ENCODE assay signal across 32 cellular contexts in genomic region chr10:34251177-34251576, GRCh38.
"Had no signal": no experiment of that assay in that cellular context is flagged by ENCODE, and none has a peak within 500 bp of the region (broad histone marks: within the 10 kb centered on the region; RNA-seq: fewer than 3 reads in every experiment).

No MANE protein-coding gene starts in this region.

- H3K9ac ChIP-seq: SK-N-SH had no signal

- FAIRE-seq: bronchial epithelial cell, TTC549 had no signal

- H3K9me3 Mint-ChIP-seq: activated CD4-positive, alpha-beta memory T cell treated with anti-CD3 and anti-CD28 coated beads for 36 hours; activated naive CD4-positive, alpha-beta T cell treated with anti-CD3 and anti-CD28 coated beads, Interleukin-2, amount 50 U/mL, for 72 hours; activated T-cell treated with anti-CD3 and anti-CD28 coated beads, Interleukin-2, amount 50 U/mL, for 4 hours; activated T-helper 17 cell treated with anti-CD3 and anti-CD28 coated beads, Interleukin-2, amount 50 U/mL, for 72 hours; brain; T-helper 1 cell treated with Interleukin-12 subunit alpha and Interleukin-12 subunit beta and Interleukin-4 antibody, amounts not matched to agents 30 μg/mL and 1 μg/mL, for 36 hours; T-helper 2 cell treated with Interferon-gamma antibody and Interleukin-4, amounts not matched to agents 5 μg/mL and 100 μg/mL, for 36 hours had no signal

- H3K4me3 ChIP-seq: adrenal gland, Peyer's patch, SJSA1 had no signal

- H3K4me2 ChIP-seq: SK-N-SH had no signal

- H3K4me1 Mint-ChIP-seq: activated T-helper 17 cell treated with anti-CD3 and anti-CD28 coated beads, Interleukin-2, amount 50 U/mL, for 72 hours had no signal

- H3K27me3 Mint-ChIP-seq: activated CD4-positive, alpha-beta memory T cell treated with anti-CD3 and anti-CD28 coated beads for 36 hours; activated T-helper 17 cell treated with anti-CD3 and anti-CD28 coated beads, Interleukin-2, amount 50 U/mL, for 72 hours; brain had no signal

- H3K9me3 ChIP-seq: adrenal gland, Peyer's patch, SJSA1, SK-N-SH had no signal

- H3K27me3 ChIP-seq: adrenal gland, Peyer's patch, SJSA1 had no signal

- H3K27ac Mint-ChIP-seq: activated CD4-positive, alpha-beta memory T cell treated with anti-CD3 and anti-CD28 coated beads for 36 hours; activated naive CD4-positive, alpha-beta T cell treated with anti-CD3 and anti-CD28 coated beads, Interleukin-2, amount 50 U/mL, for 72 hours; activated T-helper 17 cell treated with anti-CD3 and anti-CD28 coated beads, Interleukin-2, amount 50 U/mL, for 72 hours; brain; T-helper 1 cell treated with Interleukin-12 subunit alpha and Interleukin-12 subunit beta and Interleukin-4 antibody, amounts not matched to agents 30 μg/mL and 1 μg/mL, for 36 hours; T-helper 2 cell treated with Interferon-gamma antibody and Interleukin-4, amounts not matched to agents 5 μg/mL and 100 μg/mL, for 36 hours had no signal

- H3K4me1 ChIP-seq: Peyer's patch had no signal

- H3K27ac ChIP-seq: adrenal gland, Peyer's patch, SJSA1 had no signal

- DNase-seq: activated CD4-positive, alpha-beta memory T cell treated with anti-CD3 and anti-CD28 coated beads for 36 hours; activated CD4-positive, alpha-beta T cell treated with anti-CD3 and anti-CD28 coated beads, Interleukin-2, amount 50 U/mL, for 1 hour; activated CD8-positive, alpha-beta memory T cell treated with anti-CD3 and anti-CD28 coated beads, Interleukin-2, amount 50 U/mL, for 4 hours; activated effector memory CD4-positive, alpha-beta T cell treated with anti-CD3 and anti-CD28 coated beads, Interleukin-2, amount 50 U/mL, for 16 hours; activated naive CD4-positive, alpha-beta T cell; activated T-cell treated with anti-CD3 and anti-CD28 coated beads for 4 hours; activated T-cell treated with anti-CD3 and anti-CD28 coated beads, Interleukin-2, amount 50 U/mL, for 4 hours; adrenal gland; caudate nucleus; cerebellar nuclear complex; NCI-H1105; NCI-H1417 treated with DMSO at 0.1 percent for 48 hours; NCI-H187 treated with DMSO at 0.1 percent for 48 hours; NCI-H2081 treated with DMSO at 0.1 percent for 48 hours; NCI-H226; NCI-H446 treated with DMSO at 0.1 percent for 48 hours; NCI-H524; NCI-H82; NK-92 treated with Interleukin-12 subunit alpha and Interleukin-12 subunit beta, amount 100 ng/mL, for 24 hours; PC-3; Peyer's patch; RPMI8226; SHP77 treated with DMSO at 0.1 percent for 48 hours; SK-N-SH had no signal

- H3K36me3 ChIP-seq: adrenal gland, Peyer's patch, SJSA1 had no signal

- ATAC-seq: activated T-cell treated with anti-CD3 and anti-CD28 coated beads, Interleukin-2, amount 50 U/mL, for 4 hours; activated T-helper 17 cell treated with anti-CD3 and anti-CD28 coated beads, Interleukin-2, amount 50 U/mL, for 72 hours; PC-3 had no signal

- H3K4me3 Mint-ChIP-seq: activated CD4-positive, alpha-beta memory T cell treated with anti-CD3 and anti-CD28 coated beads for 36 hours; activated T-cell treated with anti-CD3 and anti-CD28 coated beads, Interleukin-2, amount 50 U/mL, for 4 hours; activated T-helper 17 cell treated with anti-CD3 and anti-CD28 coated beads, Interleukin-2, amount 50 U/mL, for 72 hours; brain; T-helper 1 cell treated with Interleukin-12 subunit alpha and Interleukin-12 subunit beta and Interleukin-4 antibody, amounts not matched to agents 30 μg/mL and 1 μg/mL, for 36 hours; T-helper 2 cell treated with Interferon-gamma antibody and Interleukin-4, amounts not matched to agents 5 μg/mL and 100 μg/mL, for 36 hours had no signal
